In genomic region chr1:172966844-172967540, GRCh38 we compare ENCODE assay signal across 14 cellular contexts.
DNase-seq lines count a peak whose midpoint lies in the region; FAIRE-seq and TF ChIP-seq lines count a peak whose summit lies in the region.
"Had no signal": no experiment of that assay in that cellular context is flagged by ENCODE, and none has a peak within 500 bp of the region (broad histone marks: within the 10 kb centered on the region; RNA-seq: fewer than 3 reads in every experiment).

No MANE protein-coding gene starts in this region.

- H2BK5ac ChIP-seq in neuronal stem cell (ENCODE audit: low read length): no peak overlapping the region

- no peak overlapping the region for H3K23ac ChIP-seq in neuronal stem cell (ENCODE audit: low read depth, low read length, poor library complexity)

- TF ChIP-seq CTCF in fibroblast of the aortic adventitia (IDR thresholded peaks at IDR 0.05; ENCODE audit: insufficient read depth, low read length) (no peak), hepatocyte (IDR thresholded peaks at IDR 0.05; ENCODE audit: poor library complexity) (no peak)

- H3K18ac ChIP-seq in neuronal stem cell (ENCODE audit: low read length): no peak overlapping the region

- peaks cover 41% of the 10 kb centered on the region for H3K4me1 ChIP-seq in ACC112 (ENCODE audit: control insufficient read depth, insufficient read depth, low read length, unreplicated experiment)
- peaks cover 0 to 2% of the 10 kb centered on the region in 2 donors for H3K4me1 ChIP-seq in neuronal stem cell (ENCODE audit: control insufficient read depth in 2 of 2, insufficient read depth in 1 of 2, low read depth in 1 of 2, low read length in 2 of 2)
- H3K4me1 ChIP-seq in hepatocyte (ENCODE audit: insufficient read depth): no peaks in the 10 kb centered on the region
- H3K4me1 ChIP-seq: gastroesophageal sphincter had no signal

- H3K4me2 ChIP-seq in neuronal stem cell (ENCODE audit: insufficient read depth, low read length, poor library complexity, severe bottlenecking) (no peak overlapping the region), hepatocyte (no peak overlapping the region)

- H3K4me3 ChIP-seq in ACC112 (ENCODE audit: low read depth, low read length) (no peak overlapping the region), fibroblast of the aortic adventitia (ENCODE audit: low read depth, low read length) (no peak overlapping the region), neuronal stem cell (ENCODE audit: low read length in 2 of 2) (no peak overlapping the region), hepatocyte (no peak overlapping the region)
- H3K4me3 ChIP-seq: gastroesophageal sphincter, SK-N-MC had no signal

- no peak overlapping the region for H2AK5ac ChIP-seq in neuronal stem cell (ENCODE audit: low read depth, low read length)

- DNase-seq in GM12891 (ENCODE audit: insufficient read length, low spot score) (peak; percentile 5), fibroblast of the aortic adventitia (ENCODE audit: low read depth) (peak; percentile 46), COLO829 (ENCODE audit: low spot score) (no peak), neuronal stem cell (ENCODE audit: low spot score) (no peak), hepatocyte (ENCODE audit: low spot score) (no peak), HUDEP-2 (lab: John Stamatoyannopoulos, UW; ENCODE audit: unreplicated experiment in 76 of 76) (no peak)
- DNase-seq: activated naive CD4-positive, alpha-beta T cell treated with anti-CD3 and anti-CD28 coated beads, Interleukin-2, amount 10 ng/mL, durations not matched to agents 7 days and 5 days; central memory CD4-positive, alpha-beta T cell; DMS53 had no signal

- FAIRE-seq in GM12891 (lab: Jason Lieb, UNC) (no peak), TTC549 (lab: Jason Lieb, UNC) (peak; percentile 13)
- FAIRE-seq: islet of Langerhans had no signal

- H3K36me3 ChIP-seq in ACC112 (ENCODE audit: insufficient read depth, low read length) (no peaks in the 10 kb centered on the region), neuronal stem cell (replicated peaks in 1 of 2; ENCODE audit: control insufficient read depth in 2 of 2, insufficient read depth in 2 of 2, low read length in 2 of 2) (no peaks in the 10 kb centered on the region), hepatocyte (replicated peaks; ENCODE audit: insufficient read depth, low read depth) (no peaks in the 10 kb centered on the region)
- H3K36me3 ChIP-seq: gastroesophageal sphincter had no signal

- H2BK12ac ChIP-seq in neuronal stem cell (ENCODE audit: low read length): no peak overlapping the region

- H4K20me1 ChIP-seq in hepatocyte (ENCODE audit: insufficient read depth, poor library complexity, severe bottlenecking): no peaks in the 10 kb centered on the region

- no peak for TF ChIP-seq POLR2A in GM12891 (IDR thresholded peaks at IDR 0.05; ENCODE audit: low read depth, low read length)

- H3K27ac ChIP-seq in ACC112 (ENCODE audit: low read depth, low read length): peak overlapping the region; percentile 78
- no peak overlapping the region for H3K27ac ChIP-seq in neuronal stem cell (replicated peaks; ENCODE audit: low read length)
- H3K27ac ChIP-seq in hepatocyte: no peak overlapping the region
- H3K27ac ChIP-seq: gastroesophageal sphincter, SK-N-MC had no signal

- no peak overlapping the region for H3K14ac ChIP-seq in neuronal stem cell (ENCODE audit: low read length)

- H3K27me3 ChIP-seq in ACC112 (ENCODE audit: insufficient read depth, low read length): no peaks in the 10 kb centered on the region
- no peaks in the 10 kb centered on the region for H3K27me3 ChIP-seq in neuronal stem cell (ENCODE audit: control insufficient read depth in 3 of 3, insufficient read depth in 3 of 3, low read depth in 1 of 3, low read length in 3 of 3)
- no peaks in the 10 kb centered on the region for H3K27me3 ChIP-seq in hepatocyte
- H3K27me3 ChIP-seq: gastroesophageal sphincter had no signal

- H3K9me3 ChIP-seq in neuronal stem cell (replicated peaks in 1 of 2; ENCODE audit: control insufficient read depth in 2 of 2, insufficient read depth in 1 of 2, low read depth in 1 of 2, low read length in 2 of 2) (no peaks in the 10 kb centered on the region), hepatocyte (ENCODE audit: low read depth) (no peaks in the 10 kb centered on the region)
- H3K9me3 ChIP-seq: gastroesophageal sphincter had no signal

- no peak overlapping the region for H2BK15ac ChIP-seq in neuronal stem cell (ENCODE audit: low read length)

- H2BK120ac ChIP-seq in neuronal stem cell (ENCODE audit: low read depth, low read length): no peak overlapping the region

- H2AFZ ChIP-seq in ACC112 (ENCODE audit: low read length, unreplicated experiment) (no peak overlapping the region), neuronal stem cell (ENCODE audit: low read length) (no peak overlapping the region), hepatocyte (no peak overlapping the region)

- no peak overlapping the region for H3K4ac ChIP-seq in neuronal stem cell (ENCODE audit: low read length)

- no peaks in the 10 kb centered on the region for H3K79me1 ChIP-seq in neuronal stem cell (ENCODE audit: low read depth, low read length)

- H3K79me2 ChIP-seq in ACC112 (ENCODE audit: control insufficient read depth, insufficient read depth, low read length, unreplicated experiment): no peaks in the 10 kb centered on the region
- no peaks in the 10 kb centered on the region for H3K79me2 ChIP-seq in hepatocyte

- no peak overlapping the region for H4K8ac ChIP-seq in neuronal stem cell (ENCODE audit: low read depth, low read length)

- H4K91ac ChIP-seq in neuronal stem cell (ENCODE audit: low read depth, low read length, poor library complexity): no peak overlapping the region

- no peaks in the 10 kb centered on the region for H3K9me2 ChIP-seq in hepatocyte (replicated peaks; ENCODE audit: insufficient read depth)

- H3K9ac ChIP-seq in neuronal stem cell (ENCODE audit: low read depth, low read length, poor library complexity): no peak overlapping the region

TF ChIP-seq in GM12891, 5 proteins besides CTCF, POLR2A, EP300 and RAD21:
- no peak for TF ChIP-seq POLR2AphosphoS5 (IDR thresholded peaks at IDR 0.05; ENCODE audit: low read depth, low read length)
- no peak for TF ChIP-seq PAX5 (IDR thresholded peaks at IDR 0.05; ENCODE audit: insufficient read depth, low read length, severe bottlenecking)

Comparison
In these comparisons a context has a peak if more than half of its experiments do, and no peak if none do; other contexts are left out.
1. DNase-seq: peak in GM12891 (single experiment) and fibroblast of the aortic adventitia (single experiment); none in COLO829 (single experiment), neuronal stem cell (single experiment), hepatocyte (single experiment) and HUDEP-2 (0 of 76).